8 cellular contexts compared by ENCODE assay signal in genomic region chr4:174284181-174284886, GRCh38.
A peak's percentile ranks its signal among the peaks of the same experiment; 100 is the strongest.
DNase-seq lines count a peak whose midpoint lies in the region; TF ChIP-seq lines count a peak whose summit lies in the region.

No MANE protein-coding gene starts in this region.

- peak overlapping the region; percentile 99 for H3K27ac ChIP-seq in angular gyrus (ENCODE audit: low read depth, low read length)
- peak overlapping the region in 20 of 21 experiments; percentile 92 to 100 (median 98) for H3K27ac ChIP-seq in skin epidermis

- CTCF ChIA-PET in HEK293T (lab: Yijun Ruan, JAX): no interaction called here

- H3K4me3 ChIP-seq in iPS-18c (ENCODE audit: insufficient read depth, low read depth, low read length) (peak overlapping the region; percentile 83), skin epidermis (peak overlapping the region; percentile 60 to 98 (median 85))

- H3K9me3 ChIP-seq in iPS-18c (ENCODE audit: control insufficient read depth, insufficient read depth, low read length): no peaks in the 10 kb centered on the region

- POLR2A ChIA-PET in HEK293T (lab: Yijun Ruan, JAX): interaction anchor here (1.0 to 4.0 kb wide), 12 partner anchors 13 to 107 kb away, joined by 3 to 25 read pairs (median 5); no protein-coding TSS in a partner anchor

- DNase-seq in NCI-H748 (lab: John Stamatoyannopoulos, UW; ENCODE audit: unreplicated experiment) (peak; percentile 68), NCI-H748 treated with DMSO at 0.1 percent for 48 hours (lab: John Stamatoyannopoulos, UW) (no peak), HEK293T (ENCODE audit: extremely low spot score) (peak; percentile 40), NCI-H1694 (lab: John Stamatoyannopoulos, UW) (peak; percentile 31), NCI-H1048 (lab: John Stamatoyannopoulos, UW) (no peak)

TF ChIP-seq in HEK293T, 16 proteins besides CTCF, POLR2A, EP300 and RAD21:
- TF ChIP-seq SUZ12 (IDR thresholded peaks at IDR 0.05): no peak
- no peak for TF ChIP-seq CTBP1 (IDR thresholded peaks at IDR 0.05; ENCODE audit: borderline replicate concordance)
- no peak for TF ChIP-seq PKNOX1 (IDR thresholded peaks at IDR 0.05)

Comparison
In these comparisons a context has a peak if more than half of its experiments do, and no peak if none do; other contexts are left out.
1. DNase-seq: peak in NCI-H748 (single experiment), HEK293T (single experiment) and NCI-H1694 (single experiment); none in NCI-H748 treated with DMSO at 0.1 percent for 48 hours (single experiment) and NCI-H1048 (single experiment).